21 cellular contexts compared by ENCODE assay signal in the genomic region with DNA sequence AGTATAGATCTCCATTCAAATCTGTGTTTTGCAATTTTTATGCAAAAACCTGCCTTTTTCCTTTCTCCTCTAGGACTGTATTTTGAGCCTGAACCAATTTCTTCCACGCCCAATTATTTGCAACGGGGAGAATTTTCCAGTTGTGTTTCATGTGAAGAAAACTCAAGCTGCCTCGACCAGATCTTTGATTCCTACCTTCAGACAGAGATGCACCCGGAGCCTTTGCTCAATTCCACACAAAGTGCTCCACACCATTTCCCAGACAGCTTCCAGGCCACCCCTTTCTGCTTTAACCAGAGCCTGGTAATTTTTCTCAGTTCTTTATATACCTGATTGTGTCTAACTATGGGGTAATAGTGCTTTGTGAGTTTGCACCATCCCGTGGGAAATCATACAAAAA. TPM values are rescaled to one million over a fixed set of nuclear protein-coding genes. Genes with fewer than 3 reads are reported as not detected.
DNase-seq lines count a peak whose midpoint lies in the region; ATAC-seq and TF ChIP-seq lines count a peak whose summit lies in the region.
"Had no signal": no experiment of that assay in that cellular context is flagged by ENCODE, and none has a peak within 500 bp of the region (broad histone marks: within the 10 kb centered on the region; RNA-seq: fewer than 3 reads in every experiment).

No MANE protein-coding gene starts in this region.

- TF ChIP-seq CTCF in prostate gland (IDR thresholded peaks at IDR 0.05) (no peak), foreskin keratinocyte (conservative IDR thresholded peaks at IDR 0.05) (no peak)

- H3K9me3 ChIP-seq in SK-N-MC (ENCODE audit: low read depth, low read length), result no peaks in the 10 kb centered on the region
- no peaks in the 10 kb centered on the region for H3K9me3 ChIP-seq in prostate gland
- H3K9me3 ChIP-seq: Caco-2, HAP-1 had no signal

- no peak for TF ChIP-seq POLR2A in prostate gland (IDR thresholded peaks at IDR 0.05)

- H3K4me3 ChIP-seq in SK-N-MC, result no peak overlapping the region
- no peak overlapping the region for H3K4me3 ChIP-seq in prostate gland
- H3K4me3 ChIP-seq: HAP-1 had no signal

- H3K27me3 ChIP-seq in prostate gland (replicated peaks; ENCODE audit: insufficient read depth) (no peaks in the 10 kb centered on the region), foreskin keratinocyte (peaks cover 63% of the 10 kb centered on the region)

- WGBS in prostate gland, result 66% methylated on average over 5 of the region's 5 CpGs

- H3K4me1 ChIP-seq in prostate gland (replicated peaks), result no peaks in the 10 kb centered on the region
- no peaks in the 10 kb centered on the region for H3K4me1 ChIP-seq in foreskin keratinocyte
- H3K4me1 ChIP-seq: HAP-1 had no signal

- DNase-seq in DMS53 (lab: John Stamatoyannopoulos, UW) (peak; percentile 53), DMS53 treated with DMSO at 0.1 percent for 48 hours (lab: John Stamatoyannopoulos, UW; ENCODE audit: unreplicated experiment) (no peak), SK-N-MC (ENCODE audit: low read depth, low spot score) (no peak), prostate gland (ENCODE audit: low spot score) (no peak), A172 (ENCODE audit: low spot score) (no peak), foreskin keratinocyte (no peak)
- DNase-seq: 8988T; C1 segment of cervical spinal cord; Caco-2; CD4-positive, CD25-positive, alpha-beta regulatory T cell; CD8-positive, alpha-beta T cell; DMS153; GF-D8; GOT3; HFFc6 had no signal

- H3K36me3 ChIP-seq in SK-N-MC (ENCODE audit: insufficient read depth, low read length) (no peaks in the 10 kb centered on the region), prostate gland (no peaks in the 10 kb centered on the region)
- H3K36me3 ChIP-seq: HAP-1 had no signal

- ATAC-seq in foreskin keratinocyte (no peak), GM19035 (IDR thresholded peaks at IDR 0.05; ENCODE audit: unreplicated experiment) (no peak), HG03432 (IDR thresholded peaks at IDR 0.05; ENCODE audit: unreplicated experiment) (no peak)
- ATAC-seq: CD8-positive, alpha-beta T cell had no signal

- no peak overlapping the region for H3K9ac ChIP-seq in SK-N-MC (ENCODE audit: insufficient read length)

- peak overlapping the region; percentile 59 for H3K27ac ChIP-seq in SK-N-MC
- peak overlapping the region; percentile 55 to 64 for H3K27ac ChIP-seq in prostate gland
- no peak overlapping the region for H3K27ac ChIP-seq in foreskin keratinocyte

- intact Hi-C loops in prostate gland (cut with DNase I), result no loop called here

RNA-seq across cellular contexts. Expression of a gene that starts 8.0 kb away (rescaled TPM):
- total RNA-seq in prostate gland, result 1 to 10 TPM; 7.7 to 9.5 TPM
- total RNA-seq in A172 (2014; rRNA removed; shearing (Covaris generic)), result not detected in 2 replicates
- not detected in 2 replicates for total RNA-seq in foreskin keratinocyte
- polyA plus RNA-seq in foreskin keratinocyte, result not detected in 2 replicates
- total RNA-seq: CD4-positive, CD25-positive, alpha-beta regulatory T cell; CD8-positive, alpha-beta T cell; Daoy; G401; HFFc6 had no signal
- polyA plus RNA-seq: BJ; CD4-positive, CD25-positive, alpha-beta regulatory T cell had no signal
